Comparison of ENCODE assay signal across 8 cellular contexts in the genomic region with DNA sequence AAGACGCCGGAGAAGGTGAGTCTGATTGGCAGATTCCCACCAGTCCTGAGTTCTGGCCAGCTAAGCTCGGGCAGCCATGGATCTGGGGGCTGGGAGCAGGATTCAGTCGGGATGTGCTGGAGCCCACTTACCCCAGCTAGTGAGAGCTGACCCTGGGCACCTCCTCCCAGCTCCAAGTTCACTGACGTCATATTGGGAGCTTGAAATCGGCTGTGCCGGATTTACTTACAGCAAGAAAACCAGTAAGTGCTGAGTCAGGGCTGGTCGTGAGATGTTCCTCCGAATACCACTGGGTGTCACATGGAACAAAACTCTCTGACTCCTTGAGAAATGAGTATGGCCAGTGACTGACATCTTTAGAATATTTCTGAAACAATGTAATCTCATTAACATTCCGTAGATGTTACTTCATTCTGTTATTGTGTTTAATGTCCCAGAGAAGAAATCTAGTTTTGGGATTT.
A peak's percentile ranks its signal among the peaks of the same experiment; 100 is the strongest.
DNase-seq lines count a peak whose midpoint lies in the region; ATAC-seq and TF ChIP-seq lines count a peak whose summit lies in the region.

No MANE protein-coding gene starts in this region.

- H3K4me1 Mint-ChIP-seq in CD8-positive, alpha-beta memory T cell, result peaks cover 6 to 7% (median 7%) of the 10 kb centered on the region in 3 donors

- POLR2A ChIA-PET in A673 (lab: Charles Lee; ENCODE audit: low non-redundant PET), result no interaction called here
- POLR2A ChIA-PET in CD8-positive, alpha-beta memory T cell (lab: Charles Lee), result no interaction called here

- H3K27me3 ChIP-seq in A673 (replicated peaks; ENCODE audit: insufficient read depth, low read depth, low read length, poor library complexity) (no peaks in the 10 kb centered on the region), transverse colon (no peaks in the 10 kb centered on the region)
- H3K27me3 ChIP-seq in CD8-positive, alpha-beta memory T cell (ENCODE audit: insufficient read depth, low read length, poor library complexity, severe bottlenecking), result no peaks in the 10 kb centered on the region

- peak; percentile 51; the same call in 1 of the 2 replicates for TF ChIP-seq CTCF in A673 (conservative IDR thresholded peaks at IDR 0.05; ENCODE audit: low read depth, low read length)
- peak in 4 of 5 experiments; percentile 7 to 35 (median 14) for TF ChIP-seq CTCF in transverse colon (IDR thresholded peaks at IDR 0.05)

- H3K36me3 ChIP-seq in A673 (ENCODE audit: insufficient read depth, low read length, poor library complexity, severe bottlenecking) (no peaks in the 10 kb centered on the region), transverse colon (no peaks in the 10 kb centered on the region)
- no peaks in the 10 kb centered on the region for H3K36me3 ChIP-seq in CD8-positive, alpha-beta memory T cell (ENCODE audit: insufficient read depth, low read length)

- peak; percentile 91 for DNase-seq in A673 (ENCODE audit: low spot score)
- DNase-seq in HT-29 (ENCODE audit: low spot score), result peak; percentile 66
- DNase-seq in astrocyte of the hippocampus (ENCODE audit: low read depth, low spot score), result peak; percentile 94
- peak; percentile 98 for DNase-seq in iris pigment epithelial cell (ENCODE audit: low read depth)
- DNase-seq in transverse colon, result peak; percentile 16
- no peak for DNase-seq in CD8-positive, alpha-beta memory T cell

- TF ChIP-seq POLR2A in transverse colon (IDR thresholded peaks at IDR 0.05), result no peak

- BruUV-seq in A673 (replicated peaks; lab: Mats Ljungman, UMichigan), result no TSS peak

- H3K27ac Mint-ChIP-seq in CD8-positive, alpha-beta memory T cell, result no peak overlapping the region

- no peak overlapping the region for H3K4me3 Mint-ChIP-seq in CD8-positive, alpha-beta memory T cell

- CTCF ChIA-PET in A673 (lab: Charles Lee), result interaction anchor here (0.6 kb wide), 1 partner anchor 1226 kb away, joined by 4 read pairs; no protein-coding TSS in a partner anchor
- CTCF ChIA-PET in CD8-positive, alpha-beta memory T cell (lab: Charles Lee), result no interaction called here

- ATAC-seq in GM21786 (IDR thresholded peaks at IDR 0.05; ENCODE audit: unreplicated experiment), result no peak
- no peak for ATAC-seq in GM21576 (IDR thresholded peaks at IDR 0.05; ENCODE audit: unreplicated experiment)

- H3K9me3 Mint-ChIP-seq in CD8-positive, alpha-beta memory T cell, result peaks cover 0 to 3% (median 0%) of the 10 kb centered on the region in 5 donors

- H3K4me3 ChIP-seq in A673 (ENCODE audit: low read depth, low read length, poor library complexity, severe bottlenecking) (no peak overlapping the region), transverse colon (no peak overlapping the region)
- H3K4me3 ChIP-seq in CD8-positive, alpha-beta memory T cell (ENCODE audit: low read length), result no peak overlapping the region

- intact Hi-C loops in A673 (cut with micrococcal nuclease; ENCODE audit: unreplicated experiment), result no loop called here
- intact Hi-C loops in transverse colon (cut with DNase I; ENCODE audit: low total_unique reads), result no loop called here

- 38 to 54% methylated on average over 1 to 10 of the region's 10 CpGs for WGBS in transverse colon (ENCODE audit: low coverage in 1 of 2), 2 donors

- H3K36me3 Mint-ChIP-seq in CD8-positive, alpha-beta memory T cell, result no peaks in the 10 kb centered on the region

- in situ Hi-C loops in transverse colon (cut with MboI; ENCODE audit: low pct_ligation_motif_present in 1 of 4, low pct_unique_long_range_greater_than_20kb in 1 of 4, low sequenced_read_pairs in 3 of 4), result no loop called here

- H3K27me3 Mint-ChIP-seq in CD8-positive, alpha-beta memory T cell, result peaks cover 5 to 28% of the 10 kb centered on the region in 2 donors

- H3K9me3 ChIP-seq in A673 (ENCODE audit: low read depth, low read length, poor library complexity, severe bottlenecking) (no peaks in the 10 kb centered on the region), transverse colon (no peaks in the 10 kb centered on the region)
- no peaks in the 10 kb centered on the region for H3K9me3 ChIP-seq in CD8-positive, alpha-beta memory T cell (ENCODE audit: low read length)

- H3K4me1 ChIP-seq in A673 (ENCODE audit: insufficient read depth, low read length, poor library complexity, severe bottlenecking) (peaks cover 8% of the 10 kb centered on the region), transverse colon (no peaks in the 10 kb centered on the region)
- H3K4me1 ChIP-seq in CD8-positive, alpha-beta memory T cell (ENCODE audit: insufficient read depth, low read length), result no peaks in the 10 kb centered on the region

- H3K27ac ChIP-seq in A673 (ENCODE audit: low read depth, low read length, poor library complexity, severe bottlenecking) (peak overlapping the region; percentile 54), transverse colon (no peak overlapping the region)
- no peak overlapping the region for H3K27ac ChIP-seq in CD8-positive, alpha-beta memory T cell (ENCODE audit: low read depth, low read length)

- TF ChIP-seq EP300 in transverse colon (IDR thresholded peaks at IDR 0.05; ENCODE audit: low read depth), result no peak

Comparison
In these comparisons a context has a peak if more than half of its experiments do, and no peak if none do; other contexts are left out.
1. DNase-seq: peak in A673 (single experiment), HT-29 (single experiment), astrocyte of the hippocampus (single experiment), iris pigment epithelial cell (single experiment) and transverse colon (single experiment); none in CD8-positive, alpha-beta memory T cell (0 of 5).